8 cellular contexts compared by ENCODE assay signal in the genomic region with DNA sequence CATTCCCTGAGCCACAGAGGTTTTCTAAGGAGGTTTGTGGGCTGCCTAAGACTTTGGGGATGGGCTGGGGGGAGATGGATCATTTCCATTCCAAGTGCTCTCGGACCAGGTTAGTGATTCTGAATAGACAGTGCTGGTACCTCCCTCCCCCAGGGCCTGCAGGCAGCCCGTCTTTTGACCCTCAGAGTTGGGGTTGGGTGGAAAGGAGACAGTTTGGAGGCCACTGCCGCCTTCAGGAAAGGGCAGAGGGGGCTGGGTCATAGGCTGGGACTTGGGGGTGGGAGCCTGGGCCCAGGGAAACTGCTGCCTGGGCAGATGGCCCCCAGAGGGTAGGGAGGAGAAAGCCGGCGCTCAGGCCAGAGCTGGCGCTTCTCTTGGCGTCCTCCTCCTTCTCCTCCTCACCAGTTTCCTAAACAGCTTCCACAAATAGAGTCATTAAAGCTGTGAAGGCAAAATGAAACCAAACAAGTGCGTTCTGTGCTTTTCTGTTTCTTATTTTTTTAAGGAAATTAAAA. TPM values are rescaled to one million over a fixed set of nuclear protein-coding genes. Genes with fewer than 3 reads are reported as not detected.
A peak's percentile ranks its signal among the peaks of the same experiment; 100 is the strongest.
DNase-seq lines count a peak whose midpoint lies in the region; ATAC-seq, FAIRE-seq and TF ChIP-seq lines count a peak whose summit lies in the region.

No MANE protein-coding gene starts in this region.

- H3K27ac ChIP-seq in heart left ventricle, result peak overlapping the region; percentile 36 to 89 (median 74)
- peak overlapping the region; percentile 60 for H3K27ac ChIP-seq in lower lobe of right lung
- peak overlapping the region; percentile 63 for H3K27ac ChIP-seq in upper lobe of right lung

- ATAC-seq in heart left ventricle, result no peak
- no peak for ATAC-seq in Right ventricle myocardium inferior
- no peak for ATAC-seq in lower lobe of right lung
- no peak for ATAC-seq in upper lobe of right lung
- ATAC-seq in HG02981 (IDR thresholded peaks at IDR 0.05; ENCODE audit: unreplicated experiment), result no peak

- TF ChIP-seq POLR2A in heart left ventricle (IDR thresholded peaks at IDR 0.05), result no peak

- FAIRE-seq in bronchial epithelial cell (lab: Jason Lieb, UNC), result no peak

- intact Hi-C loops in heart left ventricle (cut with DNase I), result loop anchor here in 3 of 10 donors (5.0 to 10.0 kb wide), 3 partner anchors 35 to 312 kb away; no protein-coding TSS in a partner anchor
- intact Hi-C loops in Right ventricle myocardium inferior (cut with DNase I), result no loop called here
- intact Hi-C loops in lower lobe of right lung (cut with DNase I), result no loop called here
- intact Hi-C loops in upper lobe of right lung (cut with DNase I), result loop anchor here (10.0 kb wide), 1 partner anchor 48 kb away; no protein-coding TSS in a partner anchor

- DNase-seq in heart left ventricle (peak in 2 of 5 donors; percentile 18 to 37), Right ventricle myocardium inferior (ENCODE audit: missing footprints) (no peak), bronchial epithelial cell (ENCODE audit: low read depth) (no peak), lower lobe of right lung (no peak), upper lobe of right lung (peak; percentile 60), retina (no peak)
- DNase-seq in stimulated activated CD4-positive, alpha-beta T cell treated with anti-CD3 and anti-CD28 coated beads, Interleukin-2, amount 100 ng/mL, for 48 hours, result no peak

- H3K4me3 ChIP-seq in heart left ventricle (peak overlapping the region; percentile 42 to 98 (median 60)), bronchial epithelial cell (ENCODE audit: low read depth, low read length) (peak overlapping the region; percentile 43), lower lobe of right lung (peak overlapping the region; percentile 63), upper lobe of right lung (peak overlapping the region; percentile 65)

- whole genome bisulfite sequencing in heart left ventricle, 4 donors, result 21 to 32% (median 26%) methylated on average over 8 of the region's 8 CpGs

- H3K36me3 ChIP-seq in heart left ventricle (no peaks in the 10 kb centered on the region), bronchial epithelial cell (ENCODE audit: control insufficient read depth, insufficient read depth, low read length) (no peaks in the 10 kb centered on the region), lower lobe of right lung (no peaks in the 10 kb centered on the region), upper lobe of right lung (no peaks in the 10 kb centered on the region)

- H3K27me3 ChIP-seq in heart left ventricle (peaks cover 0 to 26% (median 0%) of the 10 kb centered on the region in 9 donors), bronchial epithelial cell (ENCODE audit: control insufficient read depth, insufficient read depth, low read length) (no peaks in the 10 kb centered on the region), lower lobe of right lung (ENCODE audit: low read depth) (no peaks in the 10 kb centered on the region), upper lobe of right lung (no peaks in the 10 kb centered on the region)

- TF ChIP-seq CTCF in heart left ventricle (IDR thresholded peaks at IDR 0.05) (no peak), bronchial epithelial cell (IDR thresholded peaks at IDR 0.05; ENCODE audit: insufficient read depth, low read length, severe bottlenecking) (no peak), lower lobe of right lung (IDR thresholded peaks at IDR 0.05) (no peak), upper lobe of right lung (IDR thresholded peaks at IDR 0.05) (no peak)

- H3K9me3 ChIP-seq in heart left ventricle, result no peaks in the 10 kb centered on the region
- H3K9me3 ChIP-seq in lower lobe of right lung, result no peaks in the 10 kb centered on the region
- no peaks in the 10 kb centered on the region for H3K9me3 ChIP-seq in upper lobe of right lung

- H3K4me1 ChIP-seq in heart left ventricle (peaks cover 0 to 83% (median 63%) of the 10 kb centered on the region in 12 donors), lower lobe of right lung (peaks cover 51% of the 10 kb centered on the region), upper lobe of right lung (peaks cover 34% of the 10 kb centered on the region)

RNA-seq across cellular contexts. Expression of a gene that starts 4.4 kb away (rescaled TPM):
- total RNA-seq in heart left ventricle, result 10 to 100 TPM in 6 of 9 donors, 1 to 10 TPM in 3; 6.9 to 22.8 (median 10.9) TPM
- 1 to 10 TPM; 4.8 to 8.7 TPM for polyA plus RNA-seq in heart left ventricle
- 13.1 TPM for total RNA-seq in Right ventricle myocardium inferior
- total RNA-seq in bronchial epithelial cell, result 36.6 and 62.5 TPM in 2 replicates
- 22.2 TPM for total RNA-seq in lower lobe of right lung
- total RNA-seq in upper lobe of right lung, result 16.0 TPM
